Comparison of ENCODE assay signal across 19 cellular contexts in genomic region chr20:10376271-10377075, GRCh38. TPM values are rescaled to one million over a fixed set of nuclear protein-coding genes. Genes with fewer than 3 reads are reported as not detected.
DNase-seq lines count a peak whose midpoint lies in the region; ATAC-seq, FAIRE-seq and TF ChIP-seq lines count a peak whose summit lies in the region.
"Had no signal": no experiment of that assay in that cellular context is flagged by ENCODE, and none has a peak within 500 bp of the region (broad histone marks: within the 10 kb centered on the region; RNA-seq: fewer than 3 reads in every experiment).

No MANE protein-coding gene starts in this region.

- BruUV-seq in A673 (replicated peaks; lab: Mats Ljungman, UMichigan) = no TSS peak

- H3K36me3 ChIP-seq in A673 (ENCODE audit: insufficient read depth, low read length, poor library complexity, severe bottlenecking) (no peaks in the 10 kb centered on the region), keratinocyte (ENCODE audit: control insufficient read depth in 2 of 2, extremely low read depth in 1 of 2, insufficient read depth in 2 of 2, low read length in 2 of 2) (no peaks in the 10 kb centered on the region), kidney (ENCODE audit: control insufficient read depth in 1 of 2, insufficient read depth in 2 of 2, low read length in 2 of 2) (no peaks in the 10 kb centered on the region)
- H3K36me3 ChIP-seq: cardiac muscle cell, neutrophil had no signal

- H3K4me3 ChIP-seq in A673 (ENCODE audit: low read depth, low read length, poor library complexity, severe bottlenecking) = no peak overlapping the region
- no peak overlapping the region for H3K4me3 ChIP-seq in keratinocyte (ENCODE audit: control insufficient read depth in 2 of 3, extremely low read depth in 1 of 3, insufficient read depth in 2 of 3, low read depth in 1 of 3, low read length in 3 of 3)
- no peak overlapping the region for H3K4me3 ChIP-seq in kidney (ENCODE audit: low read length in 2 of 2)
- H3K4me3 ChIP-seq: cardiac muscle cell, SK-N-MC, smooth muscle cell had no signal

- H3K9ac ChIP-seq in keratinocyte (ENCODE audit: control insufficient read depth, extremely low read depth, insufficient read depth, low read length) = no peak overlapping the region
- H3K9ac ChIP-seq in kidney (ENCODE audit: low read length in 2 of 2) = no peak overlapping the region

- ATAC-seq in GM21786 (IDR thresholded peaks at IDR 0.05; ENCODE audit: unreplicated experiment) = no peak
- no peak for ATAC-seq in HG02973 (IDR thresholded peaks at IDR 0.05; ENCODE audit: unreplicated experiment)
- ATAC-seq: stimulated activated naive CD8-positive, alpha-beta T cell treated with anti-CD3 and anti-CD28 coated beads, Interleukin-15, amount 100 ng/mL, for 72 hours had no signal

- CTCF ChIA-PET in A673 (lab: Charles Lee) = no interaction called here

- H3K4me1 ChIP-seq in A673 (ENCODE audit: insufficient read depth, low read length, poor library complexity, severe bottlenecking) (no peaks in the 10 kb centered on the region), keratinocyte (ENCODE audit: control insufficient read depth, extremely low read depth, insufficient read depth, low read length) (peaks cover 5% of the 10 kb centered on the region), kidney (ENCODE audit: control insufficient read depth in 1 of 2, insufficient read depth in 1 of 2, low read depth in 1 of 2, low read length in 2 of 2) (no peaks in the 10 kb centered on the region)

- intact Hi-C loops in A673 (cut with micrococcal nuclease; ENCODE audit: unreplicated experiment) = no loop called here
- intact Hi-C loops in kidney (cut with DNase I) = no loop called here

- H3K4me2 ChIP-seq in keratinocyte (ENCODE audit: control insufficient read depth, extremely low read depth, insufficient read depth, low read depth, low read length) = peak overlapping the region; percentile 27
- H3K4me2 ChIP-seq: smooth muscle cell had no signal

- H3K9me3 ChIP-seq in A673 (ENCODE audit: low read depth, low read length, poor library complexity, severe bottlenecking) (no peaks in the 10 kb centered on the region), keratinocyte (ENCODE audit: control insufficient read depth, low read depth, low read length) (peaks cover 2% of the 10 kb centered on the region), kidney (ENCODE audit: control insufficient read depth in 1 of 2, low read length in 2 of 2) (no peaks in the 10 kb centered on the region)
- H3K9me3 ChIP-seq: neutrophil had no signal

- FAIRE-seq in keratinocyte (lab: Jason Lieb, UNC) (no peak), kidney (lab: Jason Lieb, UNC) (no peak)
- FAIRE-seq: A204.1, D721Med, endometrium had no signal

- DNase-seq in A673 (ENCODE audit: low spot score) (peak; percentile 55), HS-5 (ENCODE audit: low read depth) (peak; percentile 65), astrocyte of the hippocampus (ENCODE audit: low read depth, low spot score) (peak; percentile 89), keratinocyte (ENCODE audit: low read depth, low spot score) (no peak), DMS53 treated with DMSO at 0.1 percent for 48 hours (lab: John Stamatoyannopoulos, UW; ENCODE audit: unreplicated experiment) (no peak), kidney (no peak)
- DNase-seq: hippocampal formation; NCI-H1105 treated with DMSO at 0.1 percent for 48 hours; NCI-H226; stimulated activated naive CD8-positive, alpha-beta T cell treated with anti-CD3 and anti-CD28 coated beads, Interleukin-15, amount 100 ng/mL, for 72 hours had no signal

- POLR2A ChIA-PET in A673 (lab: Charles Lee; ENCODE audit: low non-redundant PET) = interaction anchor here (0.6 kb wide), 1 partner anchor 179 kb away, joined by 3 read pairs; no protein-coding TSS in a partner anchor

- H4K20me1 ChIP-seq in keratinocyte (ENCODE audit: control insufficient read depth, extremely low read depth, insufficient read depth, low read length) = no peaks in the 10 kb centered on the region

- dilution Hi-C loops in keratinocyte (cut with MboI; ENCODE audit: extremely low pct_ligation_motif_present, low sequenced_read_pairs) = no loop called here

- H3K27ac ChIP-seq in A673 (ENCODE audit: low read depth, low read length, poor library complexity, severe bottlenecking) (no peak overlapping the region), keratinocyte (ENCODE audit: control insufficient read depth, insufficient read depth, low read length) (no peak overlapping the region), kidney (ENCODE audit: low read depth in 2 of 2, low read length in 2 of 2) (no peak overlapping the region)
- H3K27ac ChIP-seq: cardiac muscle cell, neutrophil, SK-N-MC had no signal

- no peak overlapping the region for H2AFZ ChIP-seq in keratinocyte (ENCODE audit: control insufficient read depth, low read length)

- no peaks in the 10 kb centered on the region for H3K79me2 ChIP-seq in keratinocyte (ENCODE audit: control insufficient read depth, insufficient read depth, low read length)

- H3K27me3 ChIP-seq in A673 (replicated peaks; ENCODE audit: insufficient read depth, low read depth, low read length, poor library complexity) (no peaks in the 10 kb centered on the region), keratinocyte (ENCODE audit: control insufficient read depth, extremely low read depth, insufficient read depth, low read length) (no peaks in the 10 kb centered on the region)
- H3K27me3 ChIP-seq: cardiac muscle cell, neutrophil had no signal

- H3K9me1 ChIP-seq in keratinocyte (ENCODE audit: control insufficient read depth, extremely low read depth, insufficient read depth, low read length) = no peaks in the 10 kb centered on the region

- TF ChIP-seq CTCF in A673 (conservative IDR thresholded peaks at IDR 0.05; ENCODE audit: low read depth, low read length) = no peak
- no peak for TF ChIP-seq CTCF in keratinocyte (optimal IDR thresholded peaks at IDR 0.05 in 1 of 3, IDR thresholded peaks at IDR 0.05 in 1 of 3, conservative IDR thresholded peaks at IDR 0.05 in 1 of 3; ENCODE audit: extremely low read depth in 1 of 3, insufficient read depth in 2 of 3, low read length in 3 of 3)
- no peak for TF ChIP-seq CTCF in kidney (IDR thresholded peaks at IDR 0.05; ENCODE audit: borderline replicate concordance, extremely low read depth, insufficient read depth)

RNA-seq across cellular contexts. Expression of gene MKKS, which starts 57.5 kb away (rescaled TPM):
- total RNA-seq in A673 (2021) (29.2 and 31.9 TPM in 2 replicates), kidney (17.8 TPM)
- polyA plus RNA-seq in keratinocyte (14.8 to 24.8 TPM (median 21.6 TPM) in 3 replicates), kidney (ENCODE audit: insufficient read depth, low read depth, low replicate concordance) (49.2 TPM)
- polyA plus RNA-seq in keratinocyte (2011; ENCODE audit: low read depth) = 3.5 TPM
- 15.1 and 34.9 TPM in 2 replicates for polyA plus RNA-seq in keratinocyte (2011; cell fraction: cytosol; rRNA removed)
- polyA plus RNA-seq in keratinocyte (2011; cell fraction: nucleus; rRNA removed) = 12.4 and 14.3 TPM in 2 replicates
- polyA plus RNA-seq in keratinocyte (2012; ENCODE audit: low replicate concordance) = 10.8 and 10.9 TPM in 2 replicates
- 2.7 to 20.4 TPM (median 14.3 TPM) in 3 replicates for polyA minus RNA-seq in keratinocyte
- 9.8 TPM for polyA minus RNA-seq in keratinocyte (2011; cell fraction: cytosol; rRNA and poly(A)+ RNA removed)
- 3.3 and 8.0 TPM in 2 replicates for polyA minus RNA-seq in keratinocyte (2011; cell fraction: nucleus; rRNA and poly(A)+ RNA removed)

RNA-seq across cellular contexts. Expression of gene SLX4IP, which starts 58.6 kb away (rescaled TPM):
- total RNA-seq in A673 (2021) (8.5 and 9.8 TPM in 2 replicates), kidney (7.6 TPM)
- polyA plus RNA-seq in keratinocyte (2.6 to 3.3 TPM (median 3.0 TPM) in 3 replicates), kidney (ENCODE audit: insufficient read depth, low read depth, low replicate concordance) (2.6 TPM)
- 2.5 TPM for polyA plus RNA-seq in keratinocyte (2011; ENCODE audit: low read depth)
- 1.3 and 2.5 TPM in 2 replicates for polyA plus RNA-seq in keratinocyte (2011; cell fraction: cytosol; rRNA removed)
- polyA plus RNA-seq in keratinocyte (2011; cell fraction: nucleus; rRNA removed) = 7.8 and 8.0 TPM in 2 replicates
- polyA plus RNA-seq in keratinocyte (2012; ENCODE audit: low replicate concordance) = 2.6 and 2.7 TPM in 2 replicates
- 4.4 to 12.9 TPM (median 10.7 TPM) in 3 replicates for polyA minus RNA-seq in keratinocyte
- polyA minus RNA-seq in keratinocyte (2011; cell fraction: cytosol; rRNA and poly(A)+ RNA removed) = 5.8 TPM
- 7.3 and 16.3 TPM in 2 replicates for polyA minus RNA-seq in keratinocyte (2011; cell fraction: nucleus; rRNA and poly(A)+ RNA removed)

Comparison
In these comparisons a context has a peak if more than half of its experiments do, and no peak if none do; other contexts are left out.
1. DNase-seq: peak in A673 (single experiment), HS-5 (single experiment) and astrocyte of the hippocampus (single experiment); none in keratinocyte (single experiment), DMS53 treated with DMSO at 0.1 percent for 48 hours (single experiment) and kidney (single experiment).